In genomic region chrX:1624158-1624860, GRCh38 we compare ENCODE assay signal across 1 cellular context.
TF ChIP-seq lines count a peak whose summit lies in the region.

No MANE protein-coding gene starts in this region.

TF ChIP-seq in GM12878, 131 proteins besides CTCF, POLR2A, EP300 and RAD21:
- 0 out of 2 replicates have a peak, but pooled peaks have one; percentile 52 for TF ChIP-seq TCF12 (IDR thresholded peaks at IDR 0.05; ENCODE audit: low read depth, low read length)
TF ChIP-seq in GM12878: peak in this region for 1; not testable (repeated sequence) for 130.
